Comparison of ENCODE assay signal across 13 cellular contexts in the genomic region with DNA sequence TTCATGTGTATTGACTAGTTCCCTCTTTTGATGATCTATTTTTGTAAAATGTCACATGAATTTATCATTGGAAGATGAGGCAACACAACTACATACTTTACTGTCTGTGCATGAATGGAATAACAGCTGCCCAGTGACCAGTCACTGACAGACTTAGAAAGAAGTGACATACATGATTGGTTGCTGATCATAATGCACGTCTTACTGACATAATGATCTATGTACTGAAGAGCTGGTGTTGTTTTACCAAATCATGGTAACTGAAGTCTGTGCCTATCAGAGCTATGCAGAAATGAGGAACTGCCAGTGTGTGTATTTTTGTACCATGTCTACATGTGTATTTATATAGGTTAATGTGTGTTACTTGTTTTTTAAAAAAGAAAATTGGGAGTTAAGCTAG. TPM values are rescaled to one million over a fixed set of nuclear protein-coding genes. Genes with fewer than 3 reads are reported as not detected.
A peak's percentile ranks its signal among the peaks of the same experiment; 100 is the strongest.
DNase-seq lines count a peak whose midpoint lies in the region; ATAC-seq and TF ChIP-seq lines count a peak whose summit lies in the region.
"Had no signal": no experiment of that assay in that cellular context is flagged by ENCODE, and none has a peak within 500 bp of the region (broad histone marks: within the 10 kb centered on the region; RNA-seq: fewer than 3 reads in every experiment).

No MANE protein-coding gene starts in this region.

- no peak overlapping the region for H3K4me3 Mint-ChIP-seq in dendritic cell treated with granulocyte-macrophage colony-stimulating factor and Interleukin-4, amounts not matched to agents 40 ng/mL and 50 ng/mL, for 4 days

- H4K20me1 ChIP-seq in BLaER1 = no peaks in the 10 kb centered on the region

- peak; percentile 94 for DNase-seq in NAMALWA (ENCODE audit: low spot score)
- DNase-seq in EL = no peak
- DNase-seq in RKO (ENCODE audit: low spot score) = no peak
- DNase-seq in BE2C = no peak
- no peak for DNase-seq in NCI-H510A treated with DMSO at 0.1 percent for 48 hours (lab: John Stamatoyannopoulos, UW)
- DNase-seq: erythroblast, GOT3, NCI-H748 treated with DMSO at 0.1 percent for 48 hours had no signal

- intact Hi-C loops in dendritic cell treated with granulocyte-macrophage colony-stimulating factor and Interleukin-4, amounts not matched to agents 40 ng/mL and 50 ng/mL, for 4 days (cut with micrococcal nuclease) = loop anchor here (2.0 kb wide), 1 partner anchor 31 kb away; the partner anchor contains the start of gene UBAC2

- peak overlapping the region; percentile 94 for H3K27ac ChIP-seq in BLaER1
- H3K27ac ChIP-seq: ascending aorta, C4-2B had no signal

- H3K9me3 ChIP-seq in BLaER1 (no peaks in the 10 kb centered on the region), BE2C (no peaks in the 10 kb centered on the region)
- H3K9me3 ChIP-seq: ascending aorta had no signal

- no peak for TF ChIP-seq CTCF in BE2C (IDR thresholded peaks at IDR 0.05; ENCODE audit: low read depth, low read length)

- H3K27me3 ChIP-seq in BLaER1 = no peaks in the 10 kb centered on the region
- H3K27me3 ChIP-seq in BE2C = no peaks in the 10 kb centered on the region
- H3K27me3 ChIP-seq: ascending aorta had no signal

- H3K36me3 ChIP-seq in BLaER1 (peaks cover 23% of the 10 kb centered on the region), BE2C (no peaks in the 10 kb centered on the region; the same call in 1 of the 2 replicates)
- H3K36me3 ChIP-seq: ascending aorta had no signal

- peak overlapping the region; percentile 86 for H3K9ac ChIP-seq in BLaER1

- no peaks in the 10 kb centered on the region for H3K27me3 Mint-ChIP-seq in dendritic cell treated with granulocyte-macrophage colony-stimulating factor and Interleukin-4, amounts not matched to agents 40 ng/mL and 50 ng/mL, for 4 days

- ATAC-seq in GM21360 (IDR thresholded peaks at IDR 0.05; ENCODE audit: unreplicated experiment) = peak; percentile 36

- H3K4me3 ChIP-seq in BLaER1 (peak overlapping the region; percentile 7; the same call in 1 of the 2 replicates), BE2C (ENCODE audit: low read depth, low read length) (no peak overlapping the region)
- H3K4me3 ChIP-seq: ascending aorta had no signal

- H3K27ac Mint-ChIP-seq in dendritic cell treated with granulocyte-macrophage colony-stimulating factor and Interleukin-4, amounts not matched to agents 40 ng/mL and 50 ng/mL, for 4 days = peak overlapping the region; percentile 79

- peaks cover 52% of the 10 kb centered on the region for H3K4me1 Mint-ChIP-seq in dendritic cell treated with granulocyte-macrophage colony-stimulating factor and Interleukin-4, amounts not matched to agents 40 ng/mL and 50 ng/mL, for 4 days (ENCODE audit: low read depth)

- no peaks in the 10 kb centered on the region for H3K9me3 Mint-ChIP-seq in dendritic cell treated with granulocyte-macrophage colony-stimulating factor and Interleukin-4, amounts not matched to agents 40 ng/mL and 50 ng/mL, for 4 days

- peak overlapping the region; percentile 82 for H3K4me2 ChIP-seq in BLaER1

- peaks cover 13% of the 10 kb centered on the region for H3K36me3 Mint-ChIP-seq in dendritic cell treated with granulocyte-macrophage colony-stimulating factor and Interleukin-4, amounts not matched to agents 40 ng/mL and 50 ng/mL, for 4 days (ENCODE audit: low read depth)

- H3K4me1 ChIP-seq in BLaER1 (peaks cover 77% of the 10 kb centered on the region), BE2C (no peaks in the 10 kb centered on the region)

RNA-seq across cellular contexts. Expression of gene GPR18, which starts 26.5 kb away (rescaled TPM):
- polyA plus RNA-seq in BE2C (2012; ENCODE audit: insufficient read depth, insufficient read length, low read depth) = not detected

RNA-seq across cellular contexts. Expression of gene UBAC2, which starts 31.1 kb away (rescaled TPM):
- polyA plus RNA-seq in BE2C (2012; ENCODE audit: insufficient read depth, insufficient read length, low read depth) = 66.7 TPM
